Comparison of ENCODE assay signal across 7 cellular contexts in the genomic region with DNA sequence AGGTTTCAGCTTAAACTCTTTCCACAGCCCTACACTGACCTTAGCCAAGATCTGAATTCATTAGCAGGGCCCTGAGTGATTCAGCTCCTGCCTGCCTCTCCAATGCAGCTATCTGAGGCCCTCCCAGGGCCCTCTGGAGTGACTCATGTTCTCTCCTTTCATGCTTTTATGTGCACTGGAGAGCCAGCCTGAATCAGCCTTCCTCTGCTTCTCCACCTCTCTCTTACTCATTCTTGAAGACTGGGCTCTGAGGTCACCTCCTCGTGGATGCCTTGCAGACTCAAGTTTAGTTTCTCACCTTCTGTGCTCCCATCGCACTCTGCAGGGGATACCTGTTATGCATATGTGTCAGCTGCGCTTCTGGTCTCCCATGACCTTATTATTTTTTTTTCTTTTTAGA. TPM values are rescaled to one million over a fixed set of nuclear protein-coding genes. Genes with fewer than 3 reads are reported as not detected.
DNase-seq lines count a peak whose midpoint lies in the region; ATAC-seq and TF ChIP-seq lines count a peak whose summit lies in the region.

No MANE protein-coding gene starts in this region.

- H2AFZ ChIP-seq in fibroblast of lung (ENCODE audit: low read length) = no peak overlapping the region

- H3K36me3 ChIP-seq in fibroblast of lung (ENCODE audit: control insufficient read depth, insufficient read depth, low read length) = no peaks in the 10 kb centered on the region

- peaks cover 5% of the 10 kb centered on the region for H3K4me1 ChIP-seq in fibroblast of lung (ENCODE audit: control insufficient read depth, extremely low read depth, insufficient read depth, low read length)

- DNase-seq in HS-27A (ENCODE audit: low read depth) = peak; percentile 85
- no peak for DNase-seq in activated CD4-positive, alpha-beta T cell treated with anti-CD3 and anti-CD28 coated beads, Interleukin-2, amount 10 ng/mL, durations not matched to agents 7 days and 5 days
- DNase-seq in fibroblast of lung (ENCODE audit: low read depth in 2 of 2) = peak; percentile 95 to 99
- peak; percentile 25 for DNase-seq in stimulated activated CD8-positive, alpha-beta memory T cell treated with anti-CD3 and anti-CD28 coated beads, Interleukin-12 subunit alpha, Interleukin-12 subunit beta, amount 100 ng/mL, for 24 hours (ENCODE audit: extremely low read depth)
- no peak for DNase-seq in NCI-H1105 (lab: John Stamatoyannopoulos, UW)
- DNase-seq in NCI-H345 treated with DMSO at 0.1 percent for 48 hours (lab: John Stamatoyannopoulos, UW; ENCODE audit: unreplicated experiment) = no peak

- H3K79me2 ChIP-seq in fibroblast of lung (ENCODE audit: control insufficient read depth, insufficient read depth, low read length) = no peaks in the 10 kb centered on the region

- peaks cover 13% of the 10 kb centered on the region for H3K36me3 Mint-ChIP-seq in activated CD4-positive, alpha-beta T cell treated with anti-CD3 and anti-CD28 coated beads, Interleukin-2, amount 10 ng/mL, durations not matched to agents 7 days and 5 days (ENCODE audit: low read depth)

- POLR2A ChIA-PET in activated CD4-positive, alpha-beta T cell treated with anti-CD3 and anti-CD28 coated beads, Interleukin-2, amount 10 ng/mL, durations not matched to agents 7 days and 5 days (lab: Charles Lee) = no interaction called here

- TF ChIP-seq CTCF in fibroblast of lung (conservative IDR thresholded peaks at IDR 0.05 in 1 of 2, IDR thresholded peaks at IDR 0.05 in 1 of 2; ENCODE audit: low read depth in 1 of 2, low read length in 2 of 2) = no peak

- peaks cover 33% of the 10 kb centered on the region for H3K4me1 Mint-ChIP-seq in activated CD4-positive, alpha-beta T cell treated with anti-CD3 and anti-CD28 coated beads, Interleukin-2, amount 10 ng/mL, durations not matched to agents 7 days and 5 days

- no peak overlapping the region for H3K27ac ChIP-seq in fibroblast of lung (ENCODE audit: insufficient read depth, low read length)

- no peaks in the 10 kb centered on the region for H3K27me3 Mint-ChIP-seq in activated CD4-positive, alpha-beta T cell treated with anti-CD3 and anti-CD28 coated beads, Interleukin-2, amount 10 ng/mL, durations not matched to agents 7 days and 5 days

- H3K27ac Mint-ChIP-seq in activated CD4-positive, alpha-beta T cell treated with anti-CD3 and anti-CD28 coated beads, Interleukin-2, amount 10 ng/mL, durations not matched to agents 7 days and 5 days = peak overlapping the region; percentile 41

- H3K9me3 Mint-ChIP-seq in activated CD4-positive, alpha-beta T cell treated with anti-CD3 and anti-CD28 coated beads, Interleukin-2, amount 10 ng/mL, durations not matched to agents 7 days and 5 days = no peaks in the 10 kb centered on the region

- H3K9ac ChIP-seq in fibroblast of lung (ENCODE audit: insufficient read depth, low read length) = no peak overlapping the region

- H3K9me3 ChIP-seq in fibroblast of lung (ENCODE audit: control insufficient read depth, insufficient read depth, low read depth, low read length) = no peaks in the 10 kb centered on the region

- H3K27me3 ChIP-seq in fibroblast of lung (ENCODE audit: control insufficient read depth, insufficient read depth, low read length) = no peaks in the 10 kb centered on the region

- H3K4me2 ChIP-seq in fibroblast of lung (ENCODE audit: extremely low read depth, insufficient read depth, low read length) = peak overlapping the region; percentile 3

- ATAC-seq in HG02870 (IDR thresholded peaks at IDR 0.05; ENCODE audit: unreplicated experiment) = no peak

- no peaks in the 10 kb centered on the region for H4K20me1 ChIP-seq in fibroblast of lung (ENCODE audit: control insufficient read depth, extremely low read depth, insufficient read depth, low read length)

- H3K4me3 ChIP-seq in fibroblast of lung (replicated peaks in 1 of 4; ENCODE audit: control extremely low read depth in 1 of 4, insufficient read depth in 1 of 4, low read depth in 3 of 4, low read length in 4 of 4) = no peak overlapping the region

- CTCF ChIA-PET in activated CD4-positive, alpha-beta T cell treated with anti-CD3 and anti-CD28 coated beads, Interleukin-2, amount 10 ng/mL, durations not matched to agents 7 days and 5 days (lab: Charles Lee) = interaction anchor here (1.0 kb wide), 1 partner anchor 81 kb away, joined by 3 read pairs; no protein-coding TSS in a partner anchor

- no peak overlapping the region for H3K4me3 Mint-ChIP-seq in activated CD4-positive, alpha-beta T cell treated with anti-CD3 and anti-CD28 coated beads, Interleukin-2, amount 10 ng/mL, durations not matched to agents 7 days and 5 days

RNA-seq across cellular contexts. Expression of a gene that starts 3.1 kb away (rescaled TPM):
- 100 to 1,000 TPM in 1 of 2 experiments, 10 to 100 TPM in 1; 99.0 to 137 TPM for total RNA-seq in activated CD4-positive, alpha-beta T cell treated with anti-CD3 and anti-CD28 coated beads, Interleukin-2, amount 10 ng/mL, durations not matched to agents 7 days and 5 days
- 20.5 and 34.0 TPM in 2 replicates for total RNA-seq in fibroblast of lung
- 20.3 and 36.5 TPM in 2 replicates for polyA plus RNA-seq in fibroblast of lung
- polyA plus RNA-seq in fibroblast of lung (2012) = 26.7 and 47.6 TPM in 2 replicates
- polyA minus RNA-seq in fibroblast of lung (ENCODE audit: low replicate concordance) = 0.93 and 1.2 TPM in 2 replicates

Comparison
In these comparisons a context has a peak if more than half of its experiments do, and no peak if none do; other contexts are left out.
1. DNase-seq: peak in HS-27A (single experiment), fibroblast of lung (2 of 2) and stimulated activated CD8-positive, alpha-beta memory T cell treated with anti-CD3 and anti-CD28 coated beads, Interleukin-12 subunit alpha, Interleukin-12 subunit beta, amount 100 ng/mL, for 24 hours (single experiment); none in activated CD4-positive, alpha-beta T cell treated with anti-CD3 and anti-CD28 coated beads, Interleukin-2, amount 10 ng/mL, durations not matched to agents 7 days and 5 days (single experiment), NCI-H1105 (single experiment) and NCI-H345 treated with DMSO at 0.1 percent for 48 hours (single experiment).